9 cellular contexts compared by ENCODE assay signal in genomic region chr3:132536442-132537153, GRCh38.
DNase-seq lines count a peak whose midpoint lies in the region; ATAC-seq, FAIRE-seq and TF ChIP-seq lines count a peak whose summit lies in the region.
"Had no signal": no experiment of that assay in that cellular context is flagged by ENCODE, and none has a peak within 500 bp of the region (broad histone marks: within the 10 kb centered on the region; RNA-seq: fewer than 3 reads in every experiment).

No MANE protein-coding gene starts in this region.

- H2AFZ ChIP-seq in IMR-90 (replicated peaks; ENCODE audit: low read length, poor library complexity) = peak overlapping the region; percentile 57
- no peak overlapping the region for H2AFZ ChIP-seq in astrocyte (ENCODE audit: low read depth, low read length)
- H2AFZ ChIP-seq in osteoblast (ENCODE audit: low read length) = peak overlapping the region; percentile 35

- H2AK5ac ChIP-seq in IMR-90 (ENCODE audit: low read depth, low read length) = peak overlapping the region; percentile 98

- H3K36me3 ChIP-seq in IMR-90 (ENCODE audit: control insufficient read depth, insufficient read depth, low read length) (peaks cover 21% of the 10 kb centered on the region), astrocyte (ENCODE audit: insufficient read depth, low read length) (peaks cover 36% of the 10 kb centered on the region), osteoblast (ENCODE audit: insufficient read depth, low read length) (peaks cover 12% of the 10 kb centered on the region), Caco-2 (ENCODE audit: control insufficient read depth, insufficient read depth, low read length) (no peaks in the 10 kb centered on the region; the same call in 1 of the 2 replicates)
- H3K36me3 ChIP-seq: pancreas had no signal

- peak overlapping the region; percentile 82 for H2BK20ac ChIP-seq in IMR-90 (ENCODE audit: low read depth, low read length)

- no peaks in the 10 kb centered on the region for H3K27me3 Mint-ChIP-seq in astrocyte (ENCODE audit: low read depth, unreplicated experiment)
- H3K27me3 Mint-ChIP-seq in Caco-2 (ENCODE audit: insufficient read depth, unreplicated experiment) = no peaks in the 10 kb centered on the region

- H4K8ac ChIP-seq in IMR-90 (ENCODE audit: low read depth in 2 of 2, low read length in 2 of 2) = peak overlapping the region; percentile 25 to 79

- H3K4me3 Mint-ChIP-seq in astrocyte (ENCODE audit: unreplicated experiment) (no peak overlapping the region), Caco-2 (ENCODE audit: unreplicated experiment) (no peak overlapping the region)

- H3K27me3 ChIP-seq in IMR-90 (ENCODE audit: control insufficient read depth, insufficient read depth, low read length) (no peaks in the 10 kb centered on the region), astrocyte (ENCODE audit: insufficient read depth, low read length) (no peaks in the 10 kb centered on the region), osteoblast (ENCODE audit: insufficient read depth, low read length) (no peaks in the 10 kb centered on the region), Caco-2 (replicated peaks; ENCODE audit: control insufficient read depth, insufficient read depth, low read length) (no peaks in the 10 kb centered on the region)
- H3K27me3 ChIP-seq: pancreas had no signal

- H3K9ac ChIP-seq in IMR-90 (ENCODE audit: low read depth, low read length) (0 out of 2 replicates have a peak overlapping the region, but pooled peaks have one; percentile 2), astrocyte (ENCODE audit: low read length) (peak overlapping the region; percentile 59)

- H2BK15ac ChIP-seq in IMR-90 (ENCODE audit: low read depth, low read length) = peak overlapping the region; percentile 90

- H3K4me1 Mint-ChIP-seq in astrocyte (ENCODE audit: low read depth, unreplicated experiment) = peaks cover 6% of the 10 kb centered on the region
- H3K4me1 Mint-ChIP-seq in Caco-2 (ENCODE audit: low read depth, unreplicated experiment) = no peaks in the 10 kb centered on the region

- 100% methylated on average over 1 of the region's 3 CpGs; no CpG with 5 or more reads in 1 of the 2 experiments for WGBS in IMR-90 (ENCODE audit: extremely low coverage in 2 of 2, insufficient read length in 1 of 2), 2 experiments

- H3K79me2 ChIP-seq in astrocyte (ENCODE audit: insufficient read depth, low read length) (no peaks in the 10 kb centered on the region), osteoblast (ENCODE audit: insufficient read depth, low read length) (peaks cover 3% of the 10 kb centered on the region)

- peak; percentile 20 for ATAC-seq in GM18502 (IDR thresholded peaks at IDR 0.05; ENCODE audit: poor library complexity, unreplicated experiment)
- ATAC-seq in IMR-90 (ENCODE audit: low read depth) = peak; percentile 57
- ATAC-seq in activated CD4-positive, CD25-positive, alpha-beta regulatory T cell treated with anti-CD3 and anti-CD28 coated beads, Interleukin-2, amount 50 U/mL, for 24 hours = no peak
- no peak for ATAC-seq in GM21515 (IDR thresholded peaks at IDR 0.05; ENCODE audit: unreplicated experiment)

- peak overlapping the region; percentile 88 for H2BK120ac ChIP-seq in IMR-90 (ENCODE audit: low read depth, low read length)

- H3K27ac ChIP-seq in IMR-90 (ENCODE audit: insufficient read depth, low read length) = peak overlapping the region; percentile 66
- H3K27ac ChIP-seq in astrocyte (ENCODE audit: low read depth, low read length) = peak overlapping the region; percentile 63
- H3K27ac ChIP-seq in osteoblast (ENCODE audit: low read depth, low read length) = peak overlapping the region; percentile 78
- H3K27ac ChIP-seq: pancreas had no signal

- no peak overlapping the region for H3K4me2 ChIP-seq in IMR-90 (ENCODE audit: low read depth, low read length)
- H3K4me2 ChIP-seq in astrocyte (ENCODE audit: low read length) = no peak overlapping the region
- H3K4me2 ChIP-seq in osteoblast (ENCODE audit: insufficient read depth, low read length) = no peak overlapping the region

- H3K9me3 ChIP-seq in IMR-90 (ENCODE audit: control insufficient read depth, insufficient read depth, low read length) (no peaks in the 10 kb centered on the region), astrocyte (ENCODE audit: insufficient read depth, low read depth, low read length) (no peaks in the 10 kb centered on the region), osteoblast (ENCODE audit: low read depth, low read length) (no peaks in the 10 kb centered on the region), Caco-2 (no peaks in the 10 kb centered on the region)
- H3K9me3 ChIP-seq: pancreas had no signal

- H3K4me3 ChIP-seq in IMR-90 (ENCODE audit: insufficient read depth, low read depth, low read length) = no peak overlapping the region
- no peak overlapping the region for H3K4me3 ChIP-seq in astrocyte (ENCODE audit: insufficient read depth, low read depth, low read length)
- no peak overlapping the region for H3K4me3 ChIP-seq in osteoblast (ENCODE audit: insufficient read depth, low read length)
- no peak overlapping the region for H3K4me3 ChIP-seq in Caco-2 (ENCODE audit: low read depth, low read length)
- H3K4me3 ChIP-seq: pancreas had no signal

- no peak for TF ChIP-seq RAD21 in IMR-90 (IDR thresholded peaks at IDR 0.05; ENCODE audit: low read length)

- peak overlapping the region; percentile 29 for H3K27ac Mint-ChIP-seq in astrocyte (ENCODE audit: unreplicated experiment)
- H3K27ac Mint-ChIP-seq in Caco-2 (ENCODE audit: unreplicated experiment) = no peak overlapping the region

- H3K9me3 Mint-ChIP-seq in astrocyte (ENCODE audit: unreplicated experiment) = no peaks in the 10 kb centered on the region
- no peaks in the 10 kb centered on the region for H3K9me3 Mint-ChIP-seq in Caco-2 (ENCODE audit: unreplicated experiment)

- peak overlapping the region; percentile 82 for H3K23ac ChIP-seq in IMR-90 (ENCODE audit: low read depth, low read length)

- in situ Hi-C loops in IMR-90 (cut with MboI; ENCODE audit: low sequenced_read_pairs) = no loop called here

- no peaks in the 10 kb centered on the region for H4K20me1 ChIP-seq in IMR-90 (ENCODE audit: insufficient read depth, low read length)
- H4K20me1 ChIP-seq in astrocyte (ENCODE audit: insufficient read depth, low read length) = no peaks in the 10 kb centered on the region
- H4K20me1 ChIP-seq in osteoblast (ENCODE audit: insufficient read depth, low read length) = no peaks in the 10 kb centered on the region

- peaks cover 22 to 41% of the 10 kb centered on the region in 2 experiments for H3K79me1 ChIP-seq in IMR-90 (ENCODE audit: low read depth in 1 of 2, low read length in 2 of 2)

- peak overlapping the region; percentile 80 for H2AK9ac ChIP-seq in IMR-90 (replicated peaks; ENCODE audit: low read depth, low read length, poor library complexity)

- peak overlapping the region; percentile 62 for H3K18ac ChIP-seq in IMR-90 (ENCODE audit: low read depth, low read length)

- CTCF ChIA-PET in IMR-90 (lab: Yijun Ruan, JAX) = interaction anchor here (0.6 to 3.9 kb wide), 9 partner anchors 10 to 114 kb away, joined by 3 to 27 read pairs (median 5); no protein-coding TSS in a partner anchor
- CTCF ChIA-PET in Caco-2 (lab: Charles Lee) = interaction anchor here (0.8 to 1.0 kb wide), 3 partner anchors 9 to 106 kb away, joined by 3 to 14 read pairs (median 3); no protein-coding TSS in a partner anchor

- H3K36me3 Mint-ChIP-seq in astrocyte (ENCODE audit: low read depth, unreplicated experiment) (peaks cover 8% of the 10 kb centered on the region), Caco-2 (ENCODE audit: insufficient read depth, unreplicated experiment) (peaks cover 7% of the 10 kb centered on the region)

- H3K14ac ChIP-seq in IMR-90 (replicated peaks; ENCODE audit: low read depth, low read length) = peak overlapping the region; percentile 84

- H3K56ac ChIP-seq in IMR-90 (ENCODE audit: extremely low read depth, insufficient read depth, low read length) = peak overlapping the region; percentile 18; the same call in 1 of the 2 replicates

- intact Hi-C loops in IMR-90 (cut with micrococcal nuclease) (loop anchor here (1.0 to 5.0 kb wide), 2 partner anchors 106 to 121 kb away; partner anchors contain the start of gene ACAD11), Caco-2 (cut with micrococcal nuclease; ENCODE audit: unreplicated experiment) (loop anchor here (1.0 to 10.0 kb wide), 2 partner anchors 106 to 848 kb away; no protein-coding TSS in a partner anchor)

- peak overlapping the region; percentile 95 for H3K4ac ChIP-seq in IMR-90 (ENCODE audit: low read depth, low read length)

- DNase-seq in IMR-90 (peak; percentile 18), astrocyte (ENCODE audit: low read depth) (peak; percentile 13), osteoblast (ENCODE audit: insufficient read length, low spot score, missing footprints) (no peak), NCI-H1048 (lab: John Stamatoyannopoulos, UW) (no peak), Caco-2 (no peak)

- H3K9me1 ChIP-seq in IMR-90 (ENCODE audit: insufficient read depth, low read length) = peaks cover 23% of the 10 kb centered on the region

- 0 out of 2 replicates have a peak, but pooled peaks have one; percentile 3 for TF ChIP-seq CTCF in IMR-90 (conservative IDR thresholded peaks at IDR 0.05; ENCODE audit: low read depth, low read length)
- TF ChIP-seq CTCF in astrocyte (IDR thresholded peaks at IDR 0.05; ENCODE audit: insufficient read depth, low read depth, low read length) = no peak
- no peak for TF ChIP-seq CTCF in osteoblast (IDR thresholded peaks at IDR 0.05; ENCODE audit: extremely low read depth, low read depth, low read length)
- TF ChIP-seq CTCF in Caco-2 (IDR thresholded peaks at IDR 0.05; ENCODE audit: insufficient read depth in 1 of 2, low read depth in 1 of 2, low read length in 1 of 2, severe bottlenecking in 1 of 2, unreplicated experiment in 1 of 2) = no peak

- peaks cover 27% of the 10 kb centered on the region for H3K4me1 ChIP-seq in IMR-90 (ENCODE audit: control insufficient read depth, insufficient read depth, low read length)
- H3K4me1 ChIP-seq in astrocyte (ENCODE audit: insufficient read depth, low read length) = peaks cover 11% of the 10 kb centered on the region
- H3K4me1 ChIP-seq in osteoblast (ENCODE audit: insufficient read depth, low read length) = peaks cover 7% of the 10 kb centered on the region
- H3K4me1 ChIP-seq in Caco-2 = no peaks in the 10 kb centered on the region

- BruUV-seq in IMR-90 (replicated peaks; lab: Mats Ljungman, UMichigan) = no TSS peak
- BruUV-seq in Caco-2 (replicated peaks; lab: Mats Ljungman, UMichigan) = no TSS peak

- no peak for FAIRE-seq in astrocyte (lab: Jason Lieb, UNC)
- FAIRE-seq: pancreas had no signal

- peak overlapping the region; percentile 79 for H2BK5ac ChIP-seq in IMR-90 (ENCODE audit: low read depth, low read length, poor library complexity, severe bottlenecking)

- peak overlapping the region; percentile 47 for H4K5ac ChIP-seq in IMR-90 (ENCODE audit: low read depth, low read length)

- peak overlapping the region; percentile 79 for H4K91ac ChIP-seq in IMR-90 (ENCODE audit: insufficient read depth, low read depth, low read length)

- POLR2A ChIA-PET in IMR-90 (lab: Charles Lee; ENCODE audit: unreplicated experiment) (no interaction called here), Caco-2 (lab: Charles Lee) (no interaction called here)

- TF ChIP-seq POLR2A in IMR-90 (IDR thresholded peaks at IDR 0.05; ENCODE audit: low read depth, low read length) = no peak

- dilution Hi-C loops in IMR-90 (cut with HindIII; ENCODE audit: low sequenced_read_pairs, unreplicated experiment) = loop anchor here (25.0 kb wide), 1 partner anchor 101 kb away; no protein-coding TSS in a partner anchor

TF ChIP-seq in IMR-90, 13 proteins besides CTCF, POLR2A, EP300 and RAD21 (continues in another document):
- no peak for TF ChIP-seq CEBPB (IDR thresholded peaks at IDR 0.05; ENCODE audit: low read depth, low read length)

Comparison
In these comparisons a context has a peak if more than half of its experiments do, and no peak if none do; other contexts are left out.
1. ATAC-seq: peak in GM18502 (single experiment) and IMR-90 (single experiment); none in activated CD4-positive, CD25-positive, alpha-beta regulatory T cell treated with anti-CD3 and anti-CD28 coated beads, Interleukin-2, amount 50 U/mL, for 24 hours (0 of 2) and GM21515 (single experiment).
2. DNase-seq: peak in IMR-90 (single experiment) and astrocyte (single experiment); none in osteoblast (single experiment), NCI-H1048 (single experiment) and Caco-2 (0 of 2).
3. Peak in every context shown above with its lines, with median percentiles within 50 percentile points of each other: H3K27ac ChIP-seq.